22 cellular contexts compared by ENCODE assay signal in genomic region chr1:240100351-240100750, GRCh38. TPM values are rescaled to one million over a fixed set of nuclear protein-coding genes. Genes with fewer than 3 reads are reported as not detected.
DNase-seq lines count a peak whose midpoint lies in the region; ATAC-seq and TF ChIP-seq lines count a peak whose summit lies in the region.
"Had no signal": no experiment of that assay in that cellular context is flagged by ENCODE, and none has a peak within 500 bp of the region (broad histone marks: within the 10 kb centered on the region; RNA-seq: fewer than 3 reads in every experiment).

No MANE protein-coding gene starts in this region.

- H3K4me1 Mint-ChIP-seq in activated CD4-positive, alpha-beta memory T cell treated with anti-CD3 and anti-CD28 coated beads, Interleukin-2, amount 10 ng/mL, durations not matched to agents 7 days and 5 days: no peaks in the 10 kb centered on the region
- H3K4me1 Mint-ChIP-seq: T-cell had no signal

- POLR2A ChIA-PET in activated CD4-positive, alpha-beta memory T cell treated with anti-CD3 and anti-CD28 coated beads, Interleukin-2, amount 10 ng/mL, durations not matched to agents 7 days and 5 days (lab: Charles Lee): no interaction called here

- peak; percentile 79 for ATAC-seq in SK-N-SH treated with all-trans-retinoic acid at 6 μM for 48 hours
- ATAC-seq: activated naive CD4-positive, alpha-beta T cell treated with anti-CD3 and anti-CD28 coated beads, Interleukin-2, amount 50 U/mL, for 72 hours; left lobe of liver; T-cell had no signal

- no peak overlapping the region for H3K27ac Mint-ChIP-seq in activated CD4-positive, alpha-beta memory T cell treated with anti-CD3 and anti-CD28 coated beads, Interleukin-2, amount 10 ng/mL, durations not matched to agents 7 days and 5 days
- H3K27ac Mint-ChIP-seq: activated CD4-positive, alpha-beta memory T cell treated with anti-CD3 and anti-CD28 coated beads for 36 hours; activated naive CD4-positive, alpha-beta T cell treated with anti-CD3 and anti-CD28 coated beads, Interleukin-2, amount 50 U/mL, for 72 hours; activated T-cell treated with anti-CD3 and anti-CD28 coated beads, Interleukin-2, amount 50 U/mL, for 24 hours; H9; T-cell had no signal

- DNase-seq in EH (ENCODE audit: low read depth) (peak; percentile 86), glomerular visceral epithelial cell (ENCODE audit: extremely low spot score) (peak; percentile 38), NCI-H2029 (lab: John Stamatoyannopoulos, UW) (no peak), SHP77 (lab: John Stamatoyannopoulos, UW) (no peak), HuH-7.5 (ENCODE audit: low spot score) (no peak)
- DNase-seq in activated CD4-positive, alpha-beta memory T cell treated with anti-CD3 and anti-CD28 coated beads, Interleukin-2, amount 10 ng/mL, durations not matched to agents 7 days and 5 days: no peak
- DNase-seq: activated CD4-positive, alpha-beta memory T cell treated with anti-CD3 and anti-CD28 coated beads for 36 hours; activated T-cell treated with anti-CD3 and anti-CD28 coated beads, Interleukin-2, amount 50 U/mL, for 24 hours; C1 segment of cervical spinal cord; H9; Kasumi-1; NCI-H1436 treated with DMSO at 0.1 percent for 48 hours; NCI-H345; stimulated activated CD4-positive, alpha-beta T cell treated with anti-CD3 and anti-CD28 coated beads, Interleukin-4, amount 100 ng/mL, for 4 hours; stimulated activated CD8-positive, alpha-beta memory T cell treated with anti-CD3 and anti-CD28 coated beads, Interleukin-4, amount 100 ng/mL, for 48 hours; T-cell had no signal

- H3K9ac ChIP-seq in skeletal muscle satellite cell (ENCODE audit: low read depth, low read length): peak overlapping the region; percentile 23

- H3K4me3 ChIP-seq in skeletal muscle satellite cell (ENCODE audit: low read length): peak overlapping the region; percentile 44
- H3K4me3 ChIP-seq: skin epidermis, suprapubic skin had no signal

- H3K27me3 Mint-ChIP-seq in activated CD4-positive, alpha-beta memory T cell treated with anti-CD3 and anti-CD28 coated beads, Interleukin-2, amount 10 ng/mL, durations not matched to agents 7 days and 5 days: peaks cover 9% of the 10 kb centered on the region

- no peaks in the 10 kb centered on the region for H3K36me3 Mint-ChIP-seq in activated CD4-positive, alpha-beta memory T cell treated with anti-CD3 and anti-CD28 coated beads, Interleukin-2, amount 10 ng/mL, durations not matched to agents 7 days and 5 days (ENCODE audit: low read depth)
- H3K36me3 Mint-ChIP-seq: activated CD4-positive, alpha-beta memory T cell treated with anti-CD3 and anti-CD28 coated beads for 36 hours; activated naive CD4-positive, alpha-beta T cell treated with anti-CD3 and anti-CD28 coated beads, Interleukin-2, amount 50 U/mL, for 72 hours; T-cell had no signal

- no peaks in the 10 kb centered on the region for H3K27me3 ChIP-seq in skeletal muscle satellite cell (ENCODE audit: control insufficient read depth, insufficient read depth, low read length)
- H3K27me3 ChIP-seq: suprapubic skin had no signal

- H3K4me1 ChIP-seq in skeletal muscle satellite cell (ENCODE audit: control insufficient read depth, insufficient read depth, low read length): peaks cover 45% of the 10 kb centered on the region
- H3K4me1 ChIP-seq: suprapubic skin had no signal

- CTCF ChIA-PET in activated CD4-positive, alpha-beta memory T cell treated with anti-CD3 and anti-CD28 coated beads, Interleukin-2, amount 10 ng/mL, durations not matched to agents 7 days and 5 days (lab: Charles Lee): no interaction called here

- no peaks in the 10 kb centered on the region for H3K9me3 Mint-ChIP-seq in activated CD4-positive, alpha-beta memory T cell treated with anti-CD3 and anti-CD28 coated beads, Interleukin-2, amount 10 ng/mL, durations not matched to agents 7 days and 5 days
- H3K9me3 Mint-ChIP-seq: activated CD4-positive, alpha-beta memory T cell treated with anti-CD3 and anti-CD28 coated beads for 36 hours; activated T-cell treated with anti-CD3 and anti-CD28 coated beads, Interleukin-2, amount 50 U/mL, for 24 hours; H9; T-cell had no signal

- H3K4me3 Mint-ChIP-seq in activated CD4-positive, alpha-beta memory T cell treated with anti-CD3 and anti-CD28 coated beads, Interleukin-2, amount 10 ng/mL, durations not matched to agents 7 days and 5 days: no peak overlapping the region
- H3K4me3 Mint-ChIP-seq: activated CD4-positive, alpha-beta memory T cell treated with anti-CD3 and anti-CD28 coated beads for 36 hours; activated T-cell treated with anti-CD3 and anti-CD28 coated beads, Interleukin-2, amount 50 U/mL, for 24 hours; H9; T-cell had no signal

- no peaks in the 10 kb centered on the region for H3K9me3 ChIP-seq in skeletal muscle satellite cell (replicated peaks; ENCODE audit: low read length)
- H3K9me3 ChIP-seq: suprapubic skin had no signal

- H3K36me3 ChIP-seq in skeletal muscle satellite cell (ENCODE audit: insufficient read depth, low read length): no peaks in the 10 kb centered on the region
- H3K36me3 ChIP-seq: suprapubic skin had no signal

- peak overlapping the region; percentile 55 for H3K4me2 ChIP-seq in skeletal muscle satellite cell (ENCODE audit: low read length)

TF ChIP-seq in SK-N-SH treated with all-trans-retinoic acid at 6 μM for 48 hours, 23 proteins besides CTCF, POLR2A, EP300 and RAD21:
- TF ChIP-seq SNAI2 (CRISPR knock-in tag; IDR thresholded peaks at IDR 0.05) (no peak), ZNF70 (CRISPR knock-in tag; IDR thresholded peaks at IDR 0.05) (no peak), TOX (CRISPR knock-in tag; IDR thresholded peaks at IDR 0.05; ENCODE audit: borderline replicate concordance) (peak; percentile 71; the same call in 1 of the 2 replicates), ZFP30 (CRISPR knock-in tag; IDR thresholded peaks at IDR 0.05) (no peak), CSRNP3 (CRISPR knock-in tag; IDR thresholded peaks at IDR 0.05) (no peak)
- TF ChIP-seq, protein P1, sequence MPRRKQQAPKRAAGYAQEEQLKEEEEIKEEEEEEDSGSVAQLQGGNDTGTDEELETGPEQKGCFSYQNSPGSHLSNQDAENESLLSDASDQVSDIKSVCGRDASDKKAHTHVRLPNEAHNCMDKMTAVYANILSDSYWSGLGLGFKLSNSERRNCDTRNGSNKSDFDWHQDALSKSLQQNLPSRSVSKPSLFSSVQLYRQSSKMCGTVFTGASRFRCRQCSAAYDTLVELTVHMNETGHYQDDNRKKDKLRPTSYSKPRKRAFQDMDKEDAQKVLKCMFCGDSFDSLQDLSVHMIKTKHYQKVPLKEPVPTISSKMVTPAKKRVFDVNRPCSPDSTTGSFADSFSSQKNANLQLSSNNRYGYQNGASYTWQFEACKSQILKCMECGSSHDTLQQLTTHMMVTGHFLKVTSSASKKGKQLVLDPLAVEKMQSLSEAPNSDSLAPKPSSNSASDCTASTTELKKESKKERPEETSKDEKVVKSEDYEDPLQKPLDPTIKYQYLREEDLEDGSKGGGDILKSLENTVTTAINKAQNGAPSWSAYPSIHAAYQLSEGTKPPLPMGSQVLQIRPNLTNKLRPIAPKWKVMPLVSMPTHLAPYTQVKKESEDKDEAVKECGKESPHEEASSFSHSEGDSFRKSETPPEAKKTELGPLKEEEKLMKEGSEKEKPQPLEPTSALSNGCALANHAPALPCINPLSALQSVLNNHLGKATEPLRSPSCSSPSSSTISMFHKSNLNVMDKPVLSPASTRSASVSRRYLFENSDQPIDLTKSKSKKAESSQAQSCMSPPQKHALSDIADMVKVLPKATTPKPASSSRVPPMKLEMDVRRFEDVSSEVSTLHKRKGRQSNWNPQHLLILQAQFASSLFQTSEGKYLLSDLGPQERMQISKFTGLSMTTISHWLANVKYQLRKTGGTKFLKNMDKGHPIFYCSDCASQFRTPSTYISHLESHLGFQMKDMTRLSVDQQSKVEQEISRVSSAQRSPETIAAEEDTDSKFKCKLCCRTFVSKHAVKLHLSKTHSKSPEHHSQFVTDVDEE (CRISPR knock-in tag; IDR thresholded peaks at IDR 0.05): no peak

RNA-seq across cellular contexts. Expression of gene FMN2, which starts 8.7 kb away (rescaled TPM):
- 22.7 and 40.3 TPM in 2 replicates for total RNA-seq in skeletal muscle satellite cell (2012; rRNA removed)
- total RNA-seq in activated CD4-positive, alpha-beta memory T cell treated with anti-CD3 and anti-CD28 coated beads, Interleukin-2, amount 10 ng/mL, durations not matched to agents 7 days and 5 days: not detected
- total RNA-seq: activated CD4-positive, alpha-beta memory T cell treated with anti-CD3 and anti-CD28 coated beads for 36 hours; activated naive CD4-positive, alpha-beta T cell treated with anti-CD3 and anti-CD28 coated beads, Interleukin-2, amount 50 U/mL, for 72 hours; left lobe of liver; T-cell had no signal

Comparison
In these comparisons a context has a peak if more than half of its experiments do, and no peak if none do; other contexts are left out.
1. DNase-seq: peak in EH (single experiment) and glomerular visceral epithelial cell (single experiment); none in activated CD4-positive, alpha-beta memory T cell treated with anti-CD3 and anti-CD28 coated beads, Interleukin-2, amount 10 ng/mL, durations not matched to agents 7 days and 5 days (single experiment), NCI-H2029 (single experiment), SHP77 (0 of 2) and HuH-7.5 (single experiment).